8 cellular contexts compared by ENCODE assay signal in the genomic region with DNA sequence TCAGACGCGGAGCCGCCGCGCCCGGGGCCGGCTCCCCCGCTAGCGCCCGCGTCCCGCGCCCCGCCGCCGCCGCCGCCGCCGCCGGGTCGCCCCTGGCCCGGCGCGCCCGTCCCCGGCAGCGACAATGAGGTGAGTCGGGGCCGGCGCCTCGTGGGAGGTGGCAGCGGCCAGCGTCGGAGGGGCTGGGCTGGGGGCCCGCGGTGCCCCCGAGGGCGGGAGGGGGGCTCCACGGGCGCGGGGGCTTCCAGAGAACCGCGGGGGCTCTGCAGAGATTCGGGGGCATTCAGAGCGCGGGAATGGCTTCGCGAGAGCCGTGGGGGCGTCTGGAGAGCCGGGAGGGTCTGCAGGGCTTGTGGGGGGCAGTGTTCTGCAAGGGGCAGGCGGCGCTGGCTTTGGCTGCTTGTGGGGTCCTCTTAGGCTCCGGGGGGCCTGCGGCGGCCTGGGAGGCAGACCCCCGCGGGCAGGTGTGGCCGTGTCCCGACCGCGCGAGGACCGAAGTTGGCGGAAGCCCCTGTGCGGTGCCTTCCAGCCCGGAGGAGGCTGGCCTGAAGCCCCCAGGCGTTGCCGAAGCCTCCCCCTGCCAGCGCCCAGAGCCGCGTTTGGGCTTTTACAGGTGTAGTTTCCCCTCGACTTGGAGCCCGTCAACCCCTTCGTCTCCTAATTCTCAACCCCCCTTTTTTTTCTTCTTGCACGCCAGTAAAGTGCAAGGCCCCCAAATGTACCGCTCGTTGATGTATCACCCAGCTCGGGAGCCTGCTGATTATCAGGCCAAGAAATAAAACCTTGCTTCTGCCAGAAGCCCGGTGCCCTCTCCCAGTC.
DNase-seq lines count a peak whose midpoint lies in the region; ATAC-seq and TF ChIP-seq lines count a peak whose summit lies in the region.

No MANE protein-coding gene starts in this region.

- no TSS peak for BruUV-seq in mammary epithelial cell (replicated peaks; lab: Mats Ljungman, UMichigan)

- H3K4me3 ChIP-seq in NT2/D1 (ENCODE audit: insufficient read length, low read depth): peak overlapping the region; percentile 67
- H3K4me3 ChIP-seq in mammary epithelial cell (replicated peaks in 1 of 3; ENCODE audit: insufficient read depth in 1 of 3, low read depth in 2 of 3, low read length in 3 of 3): peak overlapping the region; percentile 82 to 91 (median 82)
- peak overlapping the region; percentile 90 for H3K4me3 ChIP-seq in lung

- H4K20me1 ChIP-seq in mammary epithelial cell (ENCODE audit: insufficient read depth, low read length): no peaks in the 10 kb centered on the region

- peaks cover 29% of the 10 kb centered on the region for H3K27me3 ChIP-seq in NT2/D1 (ENCODE audit: insufficient read depth, insufficient read length)
- no peaks in the 10 kb centered on the region for H3K27me3 ChIP-seq in mammary epithelial cell (ENCODE audit: insufficient read depth, low read length)
- H3K27me3 ChIP-seq in lung (ENCODE audit: control insufficient read depth, insufficient read depth): no peaks in the 10 kb centered on the region

- CTCF ChIA-PET in mammary epithelial cell (lab: Charles Lee; ENCODE audit: low non-redundant PET): no interaction called here

- intact Hi-C loops in mammary epithelial cell (cut with micrococcal nuclease): no loop called here

- peak overlapping the region; percentile 93 for H2AFZ ChIP-seq in mammary epithelial cell (ENCODE audit: low read depth, low read length)

- peak overlapping the region; percentile 97 for H3K4me2 ChIP-seq in mammary epithelial cell (ENCODE audit: insufficient read depth, low read depth, low read length)

- peaks cover 3% of the 10 kb centered on the region for H3K4me1 ChIP-seq in NT2/D1 (ENCODE audit: insufficient read depth, insufficient read length)
- peaks cover 2% of the 10 kb centered on the region for H3K4me1 ChIP-seq in mammary epithelial cell (ENCODE audit: insufficient read depth, low read length)
- peaks cover 0 to 2% of the 10 kb centered on the region in 2 donors for H3K4me1 ChIP-seq in lung (ENCODE audit: control insufficient read depth in 2 of 2, insufficient read depth in 2 of 2, low read length in 2 of 2)

- in situ Hi-C loops in GM13976 (cut with MboI; ENCODE audit: low sequenced_read_pairs, unreplicated experiment): no loop called here
- in situ Hi-C loops in mammary epithelial cell (cut with MboI; ENCODE audit: low sequenced_read_pairs in 2 of 2): no loop called here

- peak overlapping the region; percentile 85 for H3K9ac ChIP-seq in NT2/D1 (ENCODE audit: insufficient read length, low read depth)
- peak overlapping the region; percentile 58 for H3K9ac ChIP-seq in mammary epithelial cell (ENCODE audit: insufficient read depth, low read length)

- peak; percentile 47 for DNase-seq in GM13976 (ENCODE audit: low spot score)
- no peak for DNase-seq in NT2/D1 (ENCODE audit: low read depth, low spot score)
- DNase-seq in mammary epithelial cell: peak; percentile 14
- no peak for DNase-seq in lung (ENCODE audit: low spot score)
- DNase-seq in superior temporal gyrus (ENCODE audit: extremely low spot score): peak; percentile 33

- H3K9me3 ChIP-seq in NT2/D1 (ENCODE audit: insufficient read depth, low read length): peaks cover 19% of the 10 kb centered on the region
- H3K9me3 ChIP-seq in mammary epithelial cell (replicated peaks; ENCODE audit: insufficient read depth, low read length): no peaks in the 10 kb centered on the region
- H3K9me3 ChIP-seq in lung (ENCODE audit: control insufficient read depth in 2 of 2, insufficient read depth in 1 of 2, low read length in 1 of 2): no peaks in the 10 kb centered on the region

- WGBS in mammary epithelial cell (ENCODE audit: low coverage, missing lambda C conversion rate): 4% methylated on average over 27 of the region's 81 CpGs
- WGBS in lung, 2 donors: 1% methylated on average over 28 to 81 of the region's 81 CpGs

- ATAC-seq in HG02798 (IDR thresholded peaks at IDR 0.05; ENCODE audit: poor library complexity, unreplicated experiment) (peak; percentile 27), lung (ENCODE audit: insufficient read depth, low FRiP score) (no peak), GM21367 (IDR thresholded peaks at IDR 0.05; ENCODE audit: unreplicated experiment) (no peak), HG03571 (IDR thresholded peaks at IDR 0.05; ENCODE audit: unreplicated experiment) (no peak)

- H3K27ac ChIP-seq in mammary epithelial cell (ENCODE audit: insufficient read depth, low read depth, low read length) (peak overlapping the region; percentile 23), lung (ENCODE audit: low read depth in 1 of 2, low read length in 1 of 2) (peak overlapping the region; percentile 28 to 77)

- dilution Hi-C loops in mammary epithelial cell (cut with HindIII; ENCODE audit: low sequenced_read_pairs): no loop called here

- peaks cover 41% of the 10 kb centered on the region for H3K79me2 ChIP-seq in mammary epithelial cell (ENCODE audit: insufficient read depth, low read length)

- TF ChIP-seq CTCF in GM13976 (IDR thresholded peaks at IDR 0.05; ENCODE audit: borderline replicate concordance, control extremely low read depth, extremely low read depth, insufficient read depth, missing control alignments) (no peak), mammary epithelial cell (conservative IDR thresholded peaks at IDR 0.05 in 1 of 2, IDR thresholded peaks at IDR 0.05 in 1 of 2; ENCODE audit: extremely low read depth in 1 of 2, insufficient read depth in 1 of 2, low read depth in 1 of 2, low read length in 2 of 2) (no peak), lung (IDR thresholded peaks at IDR 0.05; ENCODE audit: control extremely low read depth, extremely low read depth) (no peak)

- H3K36me3 ChIP-seq in NT2/D1 (ENCODE audit: insufficient read depth, insufficient read length, low read length) (no peaks in the 10 kb centered on the region), mammary epithelial cell (ENCODE audit: insufficient read depth, low read length) (no peaks in the 10 kb centered on the region), lung (ENCODE audit: control insufficient read depth in 2 of 2, insufficient read depth in 2 of 2, low read length in 2 of 2) (no peaks in the 10 kb centered on the region)

Comparison
In these comparisons a context has a peak if more than half of its experiments do, and no peak if none do; other contexts are left out.
1. DNase-seq: peak in GM13976 (single experiment), mammary epithelial cell (single experiment) and superior temporal gyrus (single experiment); none in NT2/D1 (single experiment) and lung (single experiment).
2. Peak in every context shown above with its lines, with median percentiles within 50 percentile points of each other: H3K4me3 ChIP-seq.